In the genomic region with DNA sequence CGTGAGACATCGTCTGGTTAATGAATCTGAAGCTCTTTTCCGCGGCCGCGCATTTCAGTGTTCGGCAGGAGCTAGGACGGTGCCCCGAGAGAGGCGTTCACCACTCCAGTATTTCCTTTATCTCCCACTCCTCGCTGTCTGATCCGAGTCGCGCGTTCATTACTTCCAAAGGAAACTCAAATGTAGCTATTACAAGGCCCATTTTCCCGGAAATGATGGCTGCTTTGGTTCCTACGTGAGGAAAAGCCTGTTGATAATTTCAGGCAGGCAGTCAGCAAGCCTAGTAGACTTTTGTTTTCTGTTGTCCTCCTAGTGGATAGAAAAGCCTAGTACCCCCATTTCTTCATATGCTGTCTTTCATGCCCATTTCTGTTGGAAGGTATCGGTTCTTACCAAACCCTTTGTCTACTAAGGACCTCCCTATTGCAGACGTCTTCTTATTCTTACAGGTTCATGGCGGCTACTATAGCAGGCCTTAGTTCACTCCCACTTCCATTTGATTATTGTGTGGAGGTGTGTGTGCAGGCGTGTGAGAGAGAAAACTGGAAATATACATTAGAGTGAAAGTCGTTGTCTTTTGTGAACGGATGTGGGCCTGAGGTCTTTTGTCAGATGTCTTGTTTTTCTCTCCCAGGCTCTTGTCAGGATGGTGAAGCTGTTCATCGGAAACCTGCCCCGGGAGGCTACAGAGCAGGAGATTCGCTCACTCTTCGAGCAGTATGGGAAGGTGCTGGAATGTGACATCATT, we compare ENCODE assay signal across 8 cellular contexts. TPM values are rescaled to one million over a fixed set of nuclear protein-coding genes. Genes with fewer than 3 reads are reported as not detected.
DNase-seq lines count a peak whose midpoint lies in the region; ATAC-seq and TF ChIP-seq lines count a peak whose summit lies in the region.

No MANE protein-coding gene starts in this region.

- dilution Hi-C loops in mammary epithelial cell (cut with HindIII; ENCODE audit: low sequenced_read_pairs) = no loop called here

- no TSS peak for BruUV-seq in mammary epithelial cell (replicated peaks; lab: Mats Ljungman, UMichigan)

- DNase-seq in activated CD4-positive, alpha-beta T cell treated with anti-CD3 and anti-CD28 coated beads, Interleukin-2, amount 10 ng/mL, durations not matched to agents 24 days and 14 days = peak; percentile 81
- no peak for DNase-seq in activated CD4-positive, alpha-beta T cell treated with anti-CD3 and anti-CD28 coated beads, Interleukin-2, amount 50 U/mL, for 48 hours
- peak; percentile 29 for DNase-seq in mammary epithelial cell
- no peak for DNase-seq in left lobe of liver (ENCODE audit: low spot score)
- peak; percentile 22 for DNase-seq in stromal cell of bone marrow (ENCODE audit: low read depth)
- DNase-seq in NCI-H187 (lab: John Stamatoyannopoulos, UW) = no peak

- no peak for TF ChIP-seq CTCF in OCI-LY1 (IDR thresholded peaks at IDR 0.05; ENCODE audit: low read length)
- no peak for TF ChIP-seq CTCF in mammary epithelial cell (conservative IDR thresholded peaks at IDR 0.05 in 1 of 2, IDR thresholded peaks at IDR 0.05 in 1 of 2; ENCODE audit: extremely low read depth in 1 of 2, insufficient read depth in 1 of 2, low read depth in 1 of 2, low read length in 2 of 2)

- peaks cover 22% of the 10 kb centered on the region for H3F3A ChIP-seq in OCI-LY1 (ENCODE audit: insufficient read depth, low read length)

- peak overlapping the region; percentile 100 for H3K4me2 ChIP-seq in OCI-LY1 (ENCODE audit: low read length)
- peak overlapping the region; percentile 86 for H3K4me2 ChIP-seq in mammary epithelial cell (ENCODE audit: insufficient read depth, low read depth, low read length)

- intact Hi-C loops in activated CD4-positive, alpha-beta T cell treated with anti-CD3 and anti-CD28 coated beads, Interleukin-2, amount 10 ng/mL, durations not matched to agents 24 days and 14 days (cut with micrococcal nuclease) = no loop called here
- intact Hi-C loops in mammary epithelial cell (cut with micrococcal nuclease) = no loop called here

- H3K9me3 ChIP-seq in OCI-LY1 (ENCODE audit: low read length) = no peaks in the 10 kb centered on the region
- H3K9me3 ChIP-seq in mammary epithelial cell (replicated peaks; ENCODE audit: insufficient read depth, low read length) = no peaks in the 10 kb centered on the region

- ATAC-seq in left lobe of liver (peak; percentile 1), HG03354 (IDR thresholded peaks at IDR 0.05; ENCODE audit: poor library complexity, severe bottlenecking, unreplicated experiment) (no peak)

- H3K4me3 ChIP-seq in OCI-LY1 (ENCODE audit: low read depth, low read length, poor library complexity, severe bottlenecking) = peak overlapping the region; percentile 96
- H3K4me3 ChIP-seq in mammary epithelial cell (replicated peaks in 1 of 3; ENCODE audit: insufficient read depth in 1 of 3, low read depth in 2 of 3, low read length in 3 of 3) = peak overlapping the region; percentile 87 to 90 (median 89)

- H3K9me3 Mint-ChIP-seq in activated CD4-positive, alpha-beta T cell treated with anti-CD3 and anti-CD28 coated beads, Interleukin-2, amount 10 ng/mL, durations not matched to agents 24 days and 14 days = no peaks in the 10 kb centered on the region

- in situ Hi-C loops in mammary epithelial cell (cut with MboI; ENCODE audit: low sequenced_read_pairs in 2 of 2) = no loop called here

- H3K4me3 Mint-ChIP-seq in activated CD4-positive, alpha-beta T cell treated with anti-CD3 and anti-CD28 coated beads, Interleukin-2, amount 10 ng/mL, durations not matched to agents 24 days and 14 days = peak overlapping the region; percentile 91

- no peaks in the 10 kb centered on the region for H3K9me2 ChIP-seq in OCI-LY1 (ENCODE audit: low read depth, low read length)

- peaks cover 75% of the 10 kb centered on the region for H3K36me3 Mint-ChIP-seq in activated CD4-positive, alpha-beta T cell treated with anti-CD3 and anti-CD28 coated beads, Interleukin-2, amount 10 ng/mL, durations not matched to agents 24 days and 14 days (ENCODE audit: low read depth)

- peaks cover 59% of the 10 kb centered on the region for H3K4me1 Mint-ChIP-seq in activated CD4-positive, alpha-beta T cell treated with anti-CD3 and anti-CD28 coated beads, Interleukin-2, amount 10 ng/mL, durations not matched to agents 24 days and 14 days

- CTCF ChIA-PET in mammary epithelial cell (lab: Charles Lee; ENCODE audit: low non-redundant PET) = no interaction called here

- peak overlapping the region; percentile 98 for H3K27ac Mint-ChIP-seq in activated CD4-positive, alpha-beta T cell treated with anti-CD3 and anti-CD28 coated beads, Interleukin-2, amount 10 ng/mL, durations not matched to agents 24 days and 14 days

- peaks cover 56% of the 10 kb centered on the region for H3K4me1 ChIP-seq in OCI-LY1 (ENCODE audit: insufficient read depth, low read length, severe bottlenecking)
- peaks cover 61% of the 10 kb centered on the region for H3K4me1 ChIP-seq in mammary epithelial cell (ENCODE audit: insufficient read depth, low read length)

- peak overlapping the region; percentile 77 for H3K27ac ChIP-seq in OCI-LY1 (ENCODE audit: low read depth, low read length, poor library complexity, severe bottlenecking)
- peak overlapping the region; percentile 87 for H3K27ac ChIP-seq in mammary epithelial cell (ENCODE audit: insufficient read depth, low read depth, low read length)

- H4K20me1 ChIP-seq in OCI-LY1 (ENCODE audit: insufficient read depth, low read length) (peaks cover 5% of the 10 kb centered on the region; the same call in 1 of the 2 replicates), mammary epithelial cell (ENCODE audit: insufficient read depth, low read length) (peaks cover 29% of the 10 kb centered on the region)

- H3K27me3 Mint-ChIP-seq in activated CD4-positive, alpha-beta T cell treated with anti-CD3 and anti-CD28 coated beads, Interleukin-2, amount 10 ng/mL, durations not matched to agents 24 days and 14 days = no peaks in the 10 kb centered on the region

- H3K9ac ChIP-seq in OCI-LY1 (ENCODE audit: low read length) = peak overlapping the region; percentile 96
- peak overlapping the region; percentile 94 for H3K9ac ChIP-seq in mammary epithelial cell (ENCODE audit: insufficient read depth, low read length)

- no peak overlapping the region for H2AFZ ChIP-seq in OCI-LY1 (ENCODE audit: low read length)
- peak overlapping the region; percentile 57 for H2AFZ ChIP-seq in mammary epithelial cell (ENCODE audit: low read depth, low read length)

- H3K27me3 ChIP-seq in OCI-LY1 (ENCODE audit: insufficient read depth, low read length) (no peaks in the 10 kb centered on the region), mammary epithelial cell (ENCODE audit: insufficient read depth, low read length) (no peaks in the 10 kb centered on the region)

- H3K36me3 ChIP-seq in OCI-LY1 (ENCODE audit: insufficient read depth, low read length) = peaks cover 83% of the 10 kb centered on the region
- peaks cover 25% of the 10 kb centered on the region for H3K36me3 ChIP-seq in mammary epithelial cell (ENCODE audit: insufficient read depth, low read length)

- 2% methylated on average over 24 of the region's 27 CpGs for WGBS in mammary epithelial cell (ENCODE audit: low coverage, missing lambda C conversion rate)

- H3K79me2 ChIP-seq in OCI-LY1 (ENCODE audit: insufficient read depth, low read length) = peaks cover 68% of the 10 kb centered on the region
- H3K79me2 ChIP-seq in mammary epithelial cell (ENCODE audit: insufficient read depth, low read length) = peaks cover 98% of the 10 kb centered on the region

RNA-seq across cellular contexts. Expression of gene RBM4, which starts 0.7 kb away (rescaled TPM):
- 109 and 133 TPM in 2 replicates for total RNA-seq in activated CD4-positive, alpha-beta T cell treated with anti-CD3 and anti-CD28 coated beads, Interleukin-2, amount 10 ng/mL, durations not matched to agents 24 days and 14 days
- total RNA-seq in mammary epithelial cell (100 to 1,000 TPM in 1 of 2 donors, 10 to 100 TPM in 1; 65.2 to 117 TPM), left lobe of liver (36.3 TPM)
- polyA plus RNA-seq in mammary epithelial cell = 181 TPM
- 133 TPM for polyA minus RNA-seq in mammary epithelial cell

RNA-seq across cellular contexts. Expression of gene RBM14, which starts 22.8 kb away (rescaled TPM):
- 209 and 214 TPM in 2 replicates for total RNA-seq in activated CD4-positive, alpha-beta T cell treated with anti-CD3 and anti-CD28 coated beads, Interleukin-2, amount 10 ng/mL, durations not matched to agents 24 days and 14 days
- 10 to 100 TPM; 20.0 to 79.3 TPM for total RNA-seq in mammary epithelial cell
- polyA plus RNA-seq in mammary epithelial cell = 31.2 TPM
- polyA minus RNA-seq in mammary epithelial cell = 81.0 TPM
- 31.5 TPM for total RNA-seq in left lobe of liver

RNA-seq across cellular contexts. Expression of gene RBM4B, which starts 38.4 kb away (rescaled TPM):
- 15.6 and 16.0 TPM in 2 replicates for total RNA-seq in activated CD4-positive, alpha-beta T cell treated with anti-CD3 and anti-CD28 coated beads, Interleukin-2, amount 10 ng/mL, durations not matched to agents 24 days and 14 days
- total RNA-seq in mammary epithelial cell (10 to 100 TPM; 12.2 to 15.3 TPM), left lobe of liver (8.1 TPM)
- 21.8 TPM for polyA plus RNA-seq in mammary epithelial cell
- polyA minus RNA-seq in mammary epithelial cell = 8.7 TPM

RNA-seq across cellular contexts. Expression of gene CCS, which starts 46.3 kb away (rescaled TPM):
- 28.3 and 31.4 TPM in 2 replicates for total RNA-seq in activated CD4-positive, alpha-beta T cell treated with anti-CD3 and anti-CD28 coated beads, Interleukin-2, amount 10 ng/mL, durations not matched to agents 24 days and 14 days
- total RNA-seq in mammary epithelial cell (10 to 100 TPM; 21.3 to 31.2 TPM), left lobe of liver (68.5 TPM)
- 21.7 TPM for polyA plus RNA-seq in mammary epithelial cell
- polyA minus RNA-seq in mammary epithelial cell = 29.4 TPM

RNA-seq across cellular contexts. Expression of gene CCDC87, which starts 46.4 kb away (rescaled TPM):
- total RNA-seq in activated CD4-positive, alpha-beta T cell treated with anti-CD3 and anti-CD28 coated beads, Interleukin-2, amount 10 ng/mL, durations not matched to agents 24 days and 14 days = 0.19 and 0.21 TPM in 2 replicates
- under 1 TPM; 0.31 to 0.83 TPM for total RNA-seq in mammary epithelial cell
- 0.22 TPM for polyA plus RNA-seq in mammary epithelial cell
- not detected for polyA minus RNA-seq in mammary epithelial cell
- total RNA-seq in left lobe of liver = 0.10 TPM

Comparison
In these comparisons a context has a peak if more than half of its experiments do, and no peak if none do; other contexts are left out.
1. DNase-seq: peak in activated CD4-positive, alpha-beta T cell treated with anti-CD3 and anti-CD28 coated beads, Interleukin-2, amount 10 ng/mL, durations not matched to agents 24 days and 14 days (single experiment), mammary epithelial cell (single experiment) and stromal cell of bone marrow (single experiment); none in activated CD4-positive, alpha-beta T cell treated with anti-CD3 and anti-CD28 coated beads, Interleukin-2, amount 50 U/mL, for 48 hours (0 of 2), left lobe of liver (single experiment) and NCI-H187 (0 of 2).